Comparison of ENCODE assay signal across 8 cellular contexts in genomic region chr6:142850653-142851434, GRCh38.
A peak's percentile ranks its signal among the peaks of the same experiment; 100 is the strongest.
DNase-seq lines count a peak whose midpoint lies in the region; ATAC-seq and TF ChIP-seq lines count a peak whose summit lies in the region.

No MANE protein-coding gene starts in this region.

- no peak for TF ChIP-seq POLR2A in GM18505 (IDR thresholded peaks at IDR 0.05; ENCODE audit: borderline replicate concordance, extremely low read depth, insufficient read depth, insufficient read length)
- no peak for TF ChIP-seq POLR2A in esophagus squamous epithelium (IDR thresholded peaks at IDR 0.05)

- 31 to 44% methylated on average over 3 of the region's 3 CpGs for WGBS in esophagus squamous epithelium, 2 donors

- H3K27me3 ChIP-seq in esophagus squamous epithelium (no peaks in the 10 kb centered on the region), Caco-2 (replicated peaks; ENCODE audit: control insufficient read depth, insufficient read depth, low read length) (no peaks in the 10 kb centered on the region), HAP-1 (ENCODE audit: low read depth) (no peaks in the 10 kb centered on the region)

- no peaks in the 10 kb centered on the region for H3K9me3 ChIP-seq in esophagus squamous epithelium
- H3K9me3 ChIP-seq in Caco-2: no peaks in the 10 kb centered on the region
- no peaks in the 10 kb centered on the region for H3K9me3 ChIP-seq in HAP-1

- DNase-seq in NCI-H82 (lab: John Stamatoyannopoulos, UW) (peak; percentile 96), esophagus squamous epithelium (lab: John Stamatoyannopoulos, UW) (no peak), NOMO-1 treated with DMSO at 0.1 percent for 48 hours (lab: John Stamatoyannopoulos, UW; ENCODE audit: unreplicated experiment) (no peak), Caco-2 (no peak), HAP-1 (ENCODE audit: low spot score in 2 of 2) (no peak), DMS153 treated with DMSO at 0.1 percent for 48 hours (lab: John Stamatoyannopoulos, UW; ENCODE audit: unreplicated experiment) (no peak)

- peaks cover 5% of the 10 kb centered on the region for H3K27me3 Mint-ChIP-seq in Caco-2 (ENCODE audit: insufficient read depth, unreplicated experiment)

- peak overlapping the region in 3 of 4 donors; percentile 11 to 60 (median 59) for H3K27ac ChIP-seq in esophagus squamous epithelium

- TF ChIP-seq CTCF in esophagus squamous epithelium (IDR thresholded peaks at IDR 0.05) (no peak), Caco-2 (IDR thresholded peaks at IDR 0.05; ENCODE audit: insufficient read depth in 1 of 2, low read depth in 1 of 2, low read length in 1 of 2, severe bottlenecking in 1 of 2, unreplicated experiment in 1 of 2) (no peak)

- no TSS peak for BruUV-seq in Caco-2 (replicated peaks; lab: Mats Ljungman, UMichigan)

- ATAC-seq in GM18505 (IDR thresholded peaks at IDR 0.05; ENCODE audit: unreplicated experiment) (peak; percentile 57), GM21825 (IDR thresholded peaks at IDR 0.05; ENCODE audit: unreplicated experiment) (peak; percentile 52)

- CTCF ChIA-PET in Caco-2 (lab: Charles Lee): no interaction called here

- in situ Hi-C loops in HAP-1 (cut with MboI; ENCODE audit: low sequenced_read_pairs): no loop called here

- no peak overlapping the region for H3K4me3 Mint-ChIP-seq in Caco-2 (ENCODE audit: unreplicated experiment)

- H3K9me3 Mint-ChIP-seq in Caco-2 (ENCODE audit: unreplicated experiment): no peaks in the 10 kb centered on the region

- H3K4me1 Mint-ChIP-seq in Caco-2 (ENCODE audit: low read depth, unreplicated experiment): no peaks in the 10 kb centered on the region

- H3K36me3 Mint-ChIP-seq in Caco-2 (ENCODE audit: insufficient read depth, unreplicated experiment): no peaks in the 10 kb centered on the region

- intact Hi-C loops in esophagus squamous epithelium (cut with DNase I) (no loop called here), Caco-2 (cut with micrococcal nuclease; ENCODE audit: unreplicated experiment) (no loop called here)

- H3K27ac Mint-ChIP-seq in Caco-2 (ENCODE audit: unreplicated experiment): no peak overlapping the region

- H3K36me3 ChIP-seq in esophagus squamous epithelium (no peaks in the 10 kb centered on the region), Caco-2 (ENCODE audit: control insufficient read depth, insufficient read depth, low read length) (no peaks in the 10 kb centered on the region), HAP-1 (replicated peaks) (no peaks in the 10 kb centered on the region)

- H3K4me1 ChIP-seq in esophagus squamous epithelium (peaks cover 31 to 86% (median 58%) of the 10 kb centered on the region in 3 donors), Caco-2 (peaks cover 9% of the 10 kb centered on the region), HAP-1 (peaks cover 11% of the 10 kb centered on the region)

- H3K4me3 ChIP-seq in esophagus squamous epithelium (no peak overlapping the region), Caco-2 (ENCODE audit: low read depth, low read length) (no peak overlapping the region), HAP-1 (no peak overlapping the region)

- POLR2A ChIA-PET in Caco-2 (lab: Charles Lee): no interaction called here
